Comparison of ENCODE assay signal across 8 cellular contexts in the genomic region with DNA sequence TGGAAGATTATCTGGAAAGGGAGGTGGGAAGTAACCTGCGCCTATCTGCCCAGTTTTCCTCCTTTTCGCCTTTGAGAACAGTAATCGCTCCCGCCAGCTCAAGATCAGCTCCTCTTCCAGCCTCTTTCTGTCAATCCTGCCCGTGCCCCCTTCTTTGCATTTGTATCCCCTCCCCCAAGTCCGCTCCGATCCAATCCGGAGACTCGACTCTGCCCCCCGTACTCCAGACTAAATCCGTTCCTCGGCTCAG. TPM values are rescaled to one million over a fixed set of nuclear protein-coding genes. Genes with fewer than 3 reads are reported as not detected.
DNase-seq lines count a peak whose midpoint lies in the region; ATAC-seq and TF ChIP-seq lines count a peak whose summit lies in the region.

No MANE protein-coding gene starts in this region.

- H3K36me3 Mint-ChIP-seq in activated CD8-positive, alpha-beta T cell treated with anti-CD3 and anti-CD28 coated beads for 36 hours (ENCODE audit: low read depth): peaks cover 17% of the 10 kb centered on the region
- peaks cover 23 to 27% of the 10 kb centered on the region in 2 donors for H3K36me3 Mint-ChIP-seq in stimulated activated naive B cell treated with anti-CD40 and anti-IgM and Interleukin-4, amounts not matched to agents 10 μg/mL and 1 μg/mL and 100 μg/mL, for 72 hours

- peak overlapping the region; percentile 95 for H3K27ac ChIP-seq in HEK293 (ENCODE audit: extremely low read depth, low read depth, low read length)

- TF ChIP-seq CTCF in HEK293 (tag by site-specific recombination; IDR thresholded peaks at IDR 0.05): no peak
- TF ChIP-seq CTCF in activated CD8-positive, alpha-beta T cell treated with anti-CD3 and anti-CD28 coated beads for 36 hours (IDR thresholded peaks at IDR 0.05): no peak

- H3K4me1 ChIP-seq in HEK293 (ENCODE audit: control insufficient read depth, insufficient read depth, low read length): peaks cover 13% of the 10 kb centered on the region

- peak overlapping the region; percentile 92 for H3K4me3 Mint-ChIP-seq in activated CD8-positive, alpha-beta T cell treated with anti-CD3 and anti-CD28 coated beads for 36 hours
- peak overlapping the region; percentile 90 to 97 for H3K4me3 Mint-ChIP-seq in stimulated activated naive B cell treated with anti-CD40 and anti-IgM and Interleukin-4, amounts not matched to agents 10 μg/mL and 1 μg/mL and 100 μg/mL, for 72 hours

- DNase-seq in activated CD8-positive, alpha-beta T cell treated with anti-CD3 and anti-CD28 coated beads for 36 hours: no peak
- no peak for DNase-seq in stimulated activated naive B cell treated with anti-CD40 and anti-IgM and Interleukin-4, amounts not matched to agents 10 μg/mL and 1 μg/mL and 100 μg/mL, for 72 hours
- DNase-seq in germinal center (ENCODE audit: low spot score) (no peak), NCI-H1105 (lab: John Stamatoyannopoulos, UW) (no peak)

- peak overlapping the region; percentile 96 for H3K27ac Mint-ChIP-seq in activated CD8-positive, alpha-beta T cell treated with anti-CD3 and anti-CD28 coated beads for 36 hours
- peak overlapping the region; percentile 98 for H3K27ac Mint-ChIP-seq in stimulated activated naive B cell treated with anti-CD40 and anti-IgM and Interleukin-4, amounts not matched to agents 10 μg/mL and 1 μg/mL and 100 μg/mL, for 72 hours

- CTCF ChIA-PET in HEK293 (lab: Yijun Ruan, JAX): interaction anchor here (0.6 to 6.4 kb wide), 25 partner anchors 9 to 638 kb away, joined by 3 to 61 read pairs (median 4); a partner anchor contains a TSS
- CTCF ChIA-PET in activated CD8-positive, alpha-beta T cell treated with anti-CD3 and anti-CD28 coated beads for 36 hours (lab: Charles Lee): interaction anchor here (0.6 to 4.0 kb wide), 18 partner anchors 9 to 1060 kb away, joined by 3 to 32 read pairs (median 4); a partner anchor contains a TSS

- no peak for ATAC-seq in activated CD8-positive, alpha-beta T cell treated with anti-CD3 and anti-CD28 coated beads for 36 hours
- no peak for ATAC-seq in stimulated activated naive B cell treated with anti-CD40 and anti-IgM and Interleukin-4, amounts not matched to agents 10 μg/mL and 1 μg/mL and 100 μg/mL, for 72 hours (replicated peaks)
- ATAC-seq in HG02610 (IDR thresholded peaks at IDR 0.05; ENCODE audit: unreplicated experiment): no peak
- no peak for ATAC-seq in HG02678 (IDR thresholded peaks at IDR 0.05; ENCODE audit: unreplicated experiment)

- no peaks in the 10 kb centered on the region for H3K9me3 ChIP-seq in HEK293 (ENCODE audit: control insufficient read depth, insufficient read depth, low read depth, low read length)

- H3K4me3 ChIP-seq in HEK293 (ENCODE audit: low read depth, low read length) (peak overlapping the region; percentile 32), iPS-11a (ENCODE audit: low read depth, low read length) (peak overlapping the region; percentile 46)

- intact Hi-C loops in activated CD8-positive, alpha-beta T cell treated with anti-CD3 and anti-CD28 coated beads for 36 hours (cut with micrococcal nuclease): loop anchor here (2.0 kb wide), 1 partner anchor 15 kb away; no protein-coding TSS in a partner anchor

- peaks cover 50% of the 10 kb centered on the region for H3K4me1 Mint-ChIP-seq in activated CD8-positive, alpha-beta T cell treated with anti-CD3 and anti-CD28 coated beads for 36 hours (ENCODE audit: low read depth)
- peaks cover 42 to 82% of the 10 kb centered on the region in 2 donors for H3K4me1 Mint-ChIP-seq in stimulated activated naive B cell treated with anti-CD40 and anti-IgM and Interleukin-4, amounts not matched to agents 10 μg/mL and 1 μg/mL and 100 μg/mL, for 72 hours

- H3K27me3 Mint-ChIP-seq in activated CD8-positive, alpha-beta T cell treated with anti-CD3 and anti-CD28 coated beads for 36 hours: no peaks in the 10 kb centered on the region
- no peaks in the 10 kb centered on the region for H3K27me3 Mint-ChIP-seq in stimulated activated naive B cell treated with anti-CD40 and anti-IgM and Interleukin-4, amounts not matched to agents 10 μg/mL and 1 μg/mL and 100 μg/mL, for 72 hours

- H3K9me3 Mint-ChIP-seq in activated CD8-positive, alpha-beta T cell treated with anti-CD3 and anti-CD28 coated beads for 36 hours: no peaks in the 10 kb centered on the region
- H3K9me3 Mint-ChIP-seq in stimulated activated naive B cell treated with anti-CD40 and anti-IgM and Interleukin-4, amounts not matched to agents 10 μg/mL and 1 μg/mL and 100 μg/mL, for 72 hours: peaks cover 0 to 3% of the 10 kb centered on the region in 2 donors

- peaks cover 0 to 18% of the 10 kb centered on the region in 2 experiments; a peak in 1 of 3 replicates for H3K36me3 ChIP-seq in HEK293 (ENCODE audit: control insufficient read depth in 2 of 2, insufficient read depth in 1 of 2, low read length in 2 of 2)

- POLR2A ChIA-PET in HEK293 (lab: Yijun Ruan, JAX): interaction anchor here (0.5 to 3.2 kb wide), 35 partner anchors 10 to 1779 kb away, joined by 3 to 180 read pairs (median 7); a partner anchor contains a TSS
- POLR2A ChIA-PET in activated CD8-positive, alpha-beta T cell treated with anti-CD3 and anti-CD28 coated beads for 36 hours (lab: Charles Lee): interaction anchor here (0.6 to 3.6 kb wide), 19 partner anchors 9 to 777 kb away, joined by 3 to 22 read pairs (median 5); a partner anchor contains a TSS

TF ChIP-seq in HEK293, 187 proteins besides CTCF, POLR2A, EP300 and RAD21 (continues in another document):
- TF ChIP-seq PRDM1 (tag by site-specific recombination; IDR thresholded peaks at IDR 0.05): no peak
- peak; percentile 68; the same call in 1 of the 2 replicates for TF ChIP-seq ZNF324 (tag by site-specific recombination; IDR thresholded peaks at IDR 0.05)
- TF ChIP-seq ZNF2 (tag by site-specific recombination; IDR thresholded peaks at IDR 0.05): no peak
- TF ChIP-seq BCL11B (tag by site-specific recombination; IDR thresholded peaks at IDR 0.05; ENCODE audit: low read depth): no peak
- TF ChIP-seq GLIS2 (tag by site-specific recombination; IDR thresholded peaks at IDR 0.05): no peak
- TF ChIP-seq ZNF600 (tag by site-specific recombination; IDR thresholded peaks at IDR 0.05): peak; percentile 94
- TF ChIP-seq, protein P1, sequence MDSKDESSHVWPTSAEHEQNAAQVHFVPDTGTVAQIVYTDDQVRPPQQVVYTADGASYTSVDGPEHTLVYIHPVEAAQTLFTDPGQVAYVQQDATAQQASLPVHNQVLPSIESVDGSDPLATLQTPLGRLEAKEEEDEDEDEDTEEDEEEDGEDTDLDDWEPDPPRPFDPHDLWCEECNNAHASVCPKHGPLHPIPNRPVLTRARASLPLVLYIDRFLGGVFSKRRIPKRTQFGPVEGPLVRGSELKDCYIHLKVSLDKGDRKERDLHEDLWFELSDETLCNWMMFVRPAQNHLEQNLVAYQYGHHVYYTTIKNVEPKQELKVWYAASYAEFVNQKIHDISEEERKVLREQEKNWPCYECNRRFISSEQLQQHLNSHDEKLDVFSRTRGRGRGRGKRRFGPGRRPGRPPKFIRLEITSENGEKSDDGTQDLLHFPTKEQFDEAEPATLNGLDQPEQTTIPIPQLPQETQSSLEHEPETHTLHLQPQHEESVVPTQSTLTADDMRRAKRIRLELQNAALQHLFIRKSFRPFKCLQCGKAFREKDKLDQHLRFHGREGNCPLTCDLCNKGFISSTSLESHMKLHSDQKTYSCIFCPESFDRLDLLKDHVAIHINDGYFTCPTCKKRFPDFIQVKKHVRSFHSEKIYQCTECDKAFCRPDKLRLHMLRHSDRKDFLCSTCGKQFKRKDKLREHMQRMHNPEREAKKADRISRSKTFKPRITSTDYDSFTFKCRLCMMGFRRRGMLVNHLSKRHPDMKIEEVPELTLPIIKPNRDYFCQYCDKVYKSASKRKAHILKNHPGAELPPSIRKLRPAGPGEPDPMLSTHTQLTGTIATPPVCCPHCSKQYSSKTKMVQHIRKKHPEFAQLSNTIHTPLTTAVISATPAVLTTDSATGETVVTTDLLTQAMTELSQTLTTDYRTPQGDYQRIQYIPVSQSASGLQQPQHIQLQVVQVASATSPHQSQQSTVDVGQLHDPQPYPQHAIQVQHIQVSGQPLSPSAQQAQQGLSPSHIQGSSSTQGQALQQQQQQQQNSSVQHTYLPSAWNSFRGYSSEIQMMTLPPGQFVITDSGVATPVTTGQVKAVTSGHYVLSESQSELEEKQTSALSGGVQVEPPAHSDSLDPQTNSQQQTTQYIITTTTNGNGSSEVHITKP (tag by site-specific recombination; IDR thresholded peaks at IDR 0.05): peak; percentile 89
- TF ChIP-seq ZBTB17 (tag by site-specific recombination; IDR thresholded peaks at IDR 0.05): peak; percentile 99
- TF ChIP-seq, protein P2, sequence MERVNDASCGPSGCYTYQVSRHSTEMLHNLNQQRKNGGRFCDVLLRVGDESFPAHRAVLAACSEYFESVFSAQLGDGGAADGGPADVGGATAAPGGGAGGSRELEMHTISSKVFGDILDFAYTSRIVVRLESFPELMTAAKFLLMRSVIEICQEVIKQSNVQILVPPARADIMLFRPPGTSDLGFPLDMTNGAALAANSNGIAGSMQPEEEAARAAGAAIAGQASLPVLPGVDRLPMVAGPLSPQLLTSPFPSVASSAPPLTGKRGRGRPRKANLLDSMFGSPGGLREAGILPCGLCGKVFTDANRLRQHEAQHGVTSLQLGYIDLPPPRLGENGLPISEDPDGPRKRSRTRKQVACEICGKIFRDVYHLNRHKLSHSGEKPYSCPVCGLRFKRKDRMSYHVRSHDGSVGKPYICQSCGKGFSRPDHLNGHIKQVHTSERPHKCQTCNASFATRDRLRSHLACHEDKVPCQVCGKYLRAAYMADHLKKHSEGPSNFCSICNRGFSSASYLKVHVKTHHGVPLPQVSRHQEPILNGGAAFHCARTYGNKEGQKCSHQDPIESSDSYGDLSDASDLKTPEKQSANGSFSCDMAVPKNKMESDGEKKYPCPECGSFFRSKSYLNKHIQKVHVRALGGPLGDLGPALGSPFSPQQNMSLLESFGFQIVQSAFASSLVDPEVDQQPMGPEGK (tag by site-specific recombination; IDR thresholded peaks at IDR 0.05): peak; percentile 83; the same call in 1 of the 2 replicates
- TF ChIP-seq ZNF223 (tag by site-specific recombination; IDR thresholded peaks at IDR 0.05): peak; percentile 63; the same call in 1 of the 2 replicates
- no peak for TF ChIP-seq ZNF555 (tag by site-specific recombination; conservative IDR thresholded peaks at IDR 0.05)
- peak; percentile 87 for TF ChIP-seq ZNF366 (tag by site-specific recombination; conservative IDR thresholded peaks at IDR 0.05)

RNA-seq across cellular contexts. Expression of a gene that starts 0.3 kb away (rescaled TPM):
- total RNA-seq in activated CD8-positive, alpha-beta T cell treated with anti-CD3 and anti-CD28 coated beads for 36 hours: 10 to 100 TPM; 39.7 to 42.3 TPM

RNA-seq across cellular contexts. Expression of a gene that starts 2.4 kb away (rescaled TPM):
- total RNA-seq in activated CD8-positive, alpha-beta T cell treated with anti-CD3 and anti-CD28 coated beads for 36 hours: not detected

RNA-seq across cellular contexts. Expression of a gene that starts 21.3 kb away (rescaled TPM):
- total RNA-seq in activated CD8-positive, alpha-beta T cell treated with anti-CD3 and anti-CD28 coated beads for 36 hours: 10 to 100 TPM; 87.4 to 90.1 TPM

RNA-seq across cellular contexts. Expression of a gene that starts 26.7 kb away (rescaled TPM):
- total RNA-seq in activated CD8-positive, alpha-beta T cell treated with anti-CD3 and anti-CD28 coated beads for 36 hours: 100 to 1,000 TPM; 260 to 281 TPM

RNA-seq across cellular contexts. Expression of a gene that starts 27.4 kb away (rescaled TPM):
- 10 to 100 TPM; 12.8 to 14.2 TPM for total RNA-seq in activated CD8-positive, alpha-beta T cell treated with anti-CD3 and anti-CD28 coated beads for 36 hours
